In genomic region chr1:206816390-206817287, GRCh38 we compare ENCODE assay signal across 1 cellular context.
TF ChIP-seq lines count a peak whose summit lies in the region.

No MANE protein-coding gene starts in this region.

TF ChIP-seq in K562, 482 proteins besides CTCF, POLR2A, EP300 and RAD21 (continued from another document and continues in another):
- no peak for TF ChIP-seq ZNF277 (CRISPR knock-in tag; IDR thresholded peaks at IDR 0.05; ENCODE audit: borderline replicate concordance)
- TF ChIP-seq SREBF1 (IDR thresholded peaks at IDR 0.05; ENCODE audit: borderline replicate concordance, low read depth, low read length) = no peak
- no peak for TF ChIP-seq NFATC3 (IDR thresholded peaks at IDR 0.05)
- peak; percentile 67; the same call in 1 of the 2 replicates for TF ChIP-seq OTX1 (CRISPR knock-in tag; IDR thresholded peaks at IDR 0.05)
- no peak for TF ChIP-seq ZNF445 (CRISPR knock-in tag; IDR thresholded peaks at IDR 0.05; ENCODE audit: low read depth)
- TF ChIP-seq MBD2 (IDR thresholded peaks at IDR 0.05; ENCODE audit: borderline replicate concordance, low read depth) = no peak
- TF ChIP-seq, protein P1, sequence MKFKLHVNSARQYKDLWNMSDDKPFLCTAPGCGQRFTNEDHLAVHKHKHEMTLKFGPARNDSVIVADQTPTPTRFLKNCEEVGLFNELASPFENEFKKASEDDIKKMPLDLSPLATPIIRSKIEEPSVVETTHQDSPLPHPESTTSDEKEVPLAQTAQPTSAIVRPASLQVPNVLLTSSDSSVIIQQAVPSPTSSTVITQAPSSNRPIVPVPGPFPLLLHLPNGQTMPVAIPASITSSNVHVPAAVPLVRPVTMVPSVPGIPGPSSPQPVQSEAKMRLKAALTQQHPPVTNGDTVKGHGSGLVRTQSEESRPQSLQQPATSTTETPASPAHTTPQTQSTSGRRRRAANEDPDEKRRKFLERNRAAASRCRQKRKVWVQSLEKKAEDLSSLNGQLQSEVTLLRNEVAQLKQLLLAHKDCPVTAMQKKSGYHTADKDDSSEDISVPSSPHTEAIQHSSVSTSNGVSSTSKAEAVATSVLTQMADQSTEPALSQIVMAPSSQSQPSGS (CRISPR knock-in tag; IDR thresholded peaks at IDR 0.05) = no peak
- no peak for TF ChIP-seq ZNF551 (CRISPR knock-in tag; IDR thresholded peaks at IDR 0.05)
- TF ChIP-seq TGIF2 (CRISPR knock-in tag; IDR thresholded peaks at IDR 0.05) = no peak
- no peak for TF ChIP-seq SMC3 (conservative IDR thresholded peaks at IDR 0.05; ENCODE audit: insufficient read depth, low read depth, low read length)
- TF ChIP-seq POLR2H (tag; IDR thresholded peaks at IDR 0.05; ENCODE audit: low read depth) = peak; percentile 45; the same call in 1 of the 2 replicates
- TF ChIP-seq E2F3 (CRISPR knock-in tag; IDR thresholded peaks at IDR 0.05) = no peak
- no peak for TF ChIP-seq PHTF2 (CRISPR knock-in tag; IDR thresholded peaks at IDR 0.05)
- TF ChIP-seq THAP7 (CRISPR knock-in tag; IDR thresholded peaks at IDR 0.05) = no peak
- no peak; the same call in 1 of the 2 replicates for TF ChIP-seq GMEB1 (CRISPR knock-in tag; IDR thresholded peaks at IDR 0.05)
- no peak for TF ChIP-seq ATF1 (CRISPR knock-in tag; IDR thresholded peaks at IDR 0.05)
- TF ChIP-seq ATF1 (tag; IDR thresholded peaks at IDR 0.05) = peak; percentile 73
- TF ChIP-seq PHF21A (IDR thresholded peaks at IDR 0.05; ENCODE audit: borderline replicate concordance, low read depth) = no peak
- TF ChIP-seq SOX6 (IDR thresholded peaks at IDR 0.05) = peak; percentile 51; the same call in 1 of the 2 replicates
- no peak for TF ChIP-seq PRPF4 (IDR thresholded peaks at IDR 0.05; ENCODE audit: insufficient read depth, low read depth, low read length, poor library complexity, severe bottlenecking)
- TF ChIP-seq, protein P2, sequence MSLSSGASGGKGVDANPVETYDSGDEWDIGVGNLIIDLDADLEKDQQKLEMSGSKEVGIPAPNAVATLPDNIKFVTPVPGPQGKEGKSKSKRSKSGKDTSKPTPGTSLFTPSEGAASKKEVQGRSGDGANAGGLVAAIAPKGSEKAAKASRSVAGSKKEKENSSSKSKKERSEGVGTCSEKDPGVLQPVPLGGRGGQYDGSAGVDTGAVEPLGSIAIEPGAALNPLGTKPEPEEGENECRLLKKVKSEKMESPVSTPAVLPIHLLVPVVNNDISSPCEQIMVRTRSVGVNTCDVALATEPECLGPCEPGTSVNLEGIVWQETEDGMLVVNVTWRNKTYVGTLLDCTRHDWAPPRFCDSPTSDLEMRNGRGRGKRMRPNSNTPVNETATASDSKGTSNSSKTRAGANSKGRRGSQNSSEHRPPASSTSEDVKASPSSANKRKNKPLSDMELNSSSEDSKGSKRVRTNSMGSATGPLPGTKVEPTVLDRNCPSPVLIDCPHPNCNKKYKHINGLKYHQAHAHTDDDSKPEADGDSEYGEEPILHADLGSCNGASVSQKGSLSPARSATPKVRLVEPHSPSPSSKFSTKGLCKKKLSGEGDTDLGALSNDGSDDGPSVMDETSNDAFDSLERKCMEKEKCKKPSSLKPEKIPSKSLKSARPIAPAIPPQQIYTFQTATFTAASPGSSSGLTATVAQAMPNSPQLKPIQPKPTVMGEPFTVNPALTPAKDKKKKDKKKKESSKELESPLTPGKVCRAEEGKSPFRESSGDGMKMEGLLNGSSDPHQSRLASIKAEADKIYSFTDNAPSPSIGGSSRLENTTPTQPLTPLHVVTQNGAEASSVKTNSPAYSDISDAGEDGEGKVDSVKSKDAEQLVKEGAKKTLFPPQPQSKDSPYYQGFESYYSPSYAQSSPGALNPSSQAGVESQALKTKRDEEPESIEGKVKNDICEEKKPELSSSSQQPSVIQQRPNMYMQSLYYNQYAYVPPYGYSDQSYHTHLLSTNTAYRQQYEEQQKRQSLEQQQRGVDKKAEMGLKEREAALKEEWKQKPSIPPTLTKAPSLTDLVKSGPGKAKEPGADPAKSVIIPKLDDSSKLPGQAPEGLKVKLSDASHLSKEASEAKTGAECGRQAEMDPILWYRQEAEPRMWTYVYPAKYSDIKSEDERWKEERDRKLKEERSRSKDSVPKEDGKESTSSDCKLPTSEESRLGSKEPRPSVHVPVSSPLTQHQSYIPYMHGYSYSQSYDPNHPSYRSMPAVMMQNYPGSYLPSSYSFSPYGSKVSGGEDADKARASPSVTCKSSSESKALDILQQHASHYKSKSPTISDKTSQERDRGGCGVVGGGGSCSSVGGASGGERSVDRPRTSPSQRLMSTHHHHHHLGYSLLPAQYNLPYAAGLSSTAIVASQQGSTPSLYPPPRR (CRISPR knock-in tag; IDR thresholded peaks at IDR 0.05; ENCODE audit: borderline replicate concordance) = no peak
- no peak for TF ChIP-seq ZNF57 (CRISPR knock-in tag; IDR thresholded peaks at IDR 0.05)
- TF ChIP-seq, protein P3, sequence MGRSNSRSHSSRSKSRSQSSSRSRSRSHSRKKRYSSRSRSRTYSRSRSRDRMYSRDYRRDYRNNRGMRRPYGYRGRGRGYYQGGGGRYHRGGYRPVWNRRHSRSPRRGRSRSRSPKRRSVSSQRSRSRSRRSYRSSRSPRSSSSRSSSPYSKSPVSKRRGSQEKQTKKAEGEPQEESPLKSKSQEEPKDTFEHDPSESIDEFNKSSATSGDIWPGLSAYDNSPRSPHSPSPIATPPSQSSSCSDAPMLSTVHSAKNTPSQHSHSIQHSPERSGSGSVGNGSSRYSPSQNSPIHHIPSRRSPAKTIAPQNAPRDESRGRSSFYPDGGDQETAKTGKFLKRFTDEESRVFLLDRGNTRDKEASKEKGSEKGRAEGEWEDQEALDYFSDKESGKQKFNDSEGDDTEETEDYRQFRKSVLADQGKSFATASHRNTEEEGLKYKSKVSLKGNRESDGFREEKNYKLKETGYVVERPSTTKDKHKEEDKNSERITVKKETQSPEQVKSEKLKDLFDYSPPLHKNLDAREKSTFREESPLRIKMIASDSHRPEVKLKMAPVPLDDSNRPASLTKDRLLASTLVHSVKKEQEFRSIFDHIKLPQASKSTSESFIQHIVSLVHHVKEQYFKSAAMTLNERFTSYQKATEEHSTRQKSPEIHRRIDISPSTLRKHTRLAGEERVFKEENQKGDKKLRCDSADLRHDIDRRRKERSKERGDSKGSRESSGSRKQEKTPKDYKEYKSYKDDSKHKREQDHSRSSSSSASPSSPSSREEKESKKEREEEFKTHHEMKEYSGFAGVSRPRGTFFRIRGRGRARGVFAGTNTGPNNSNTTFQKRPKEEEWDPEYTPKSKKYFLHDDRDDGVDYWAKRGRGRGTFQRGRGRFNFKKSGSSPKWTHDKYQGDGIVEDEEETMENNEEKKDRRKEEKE (IDR thresholded peaks at IDR 0.05; ENCODE audit: borderline replicate concordance in 1 of 2, control insufficient read depth in 1 of 2, low read depth in 2 of 2, low read length in 1 of 2) = no peak
- no peak for TF ChIP-seq POLR3A (IDR thresholded peaks at IDR 0.05; ENCODE audit: borderline replicate concordance, extremely low read depth, insufficient read depth, insufficient read length)
- TF ChIP-seq ZNF444 (CRISPR knock-in tag; IDR thresholded peaks at IDR 0.05) = no peak
- TF ChIP-seq SMARCE1 (IDR thresholded peaks at IDR 0.05) = peak; percentile 84
- no peak for TF ChIP-seq NUFIP1 (IDR thresholded peaks at IDR 0.05; ENCODE audit: partially characterized antibody)
- TF ChIP-seq CHAMP1 (IDR thresholded peaks at IDR 0.05) = peak; percentile 28; the same call in 1 of the 2 replicates
- TF ChIP-seq GTF2F1 (IDR thresholded peaks at IDR 0.05; ENCODE audit: low read depth, low read length) = no peak
- no peak for TF ChIP-seq ZFX (CRISPR knock-in tag; IDR thresholded peaks at IDR 0.05)
- TF ChIP-seq DNMT1 (IDR thresholded peaks at IDR 0.05) = no peak
- TF ChIP-seq MECOM (CRISPR knock-in tag; IDR thresholded peaks at IDR 0.05) = no peak
- no peak for TF ChIP-seq ZNF175 (CRISPR knock-in tag; IDR thresholded peaks at IDR 0.05; ENCODE audit: low read depth)
- TF ChIP-seq ZNF232 (CRISPR knock-in tag; IDR thresholded peaks at IDR 0.05) = no peak
- TF ChIP-seq KAT2B (IDR thresholded peaks at IDR 0.05; ENCODE audit: low read depth, low read length) = no peak
- TF ChIP-seq, protein P4, sequence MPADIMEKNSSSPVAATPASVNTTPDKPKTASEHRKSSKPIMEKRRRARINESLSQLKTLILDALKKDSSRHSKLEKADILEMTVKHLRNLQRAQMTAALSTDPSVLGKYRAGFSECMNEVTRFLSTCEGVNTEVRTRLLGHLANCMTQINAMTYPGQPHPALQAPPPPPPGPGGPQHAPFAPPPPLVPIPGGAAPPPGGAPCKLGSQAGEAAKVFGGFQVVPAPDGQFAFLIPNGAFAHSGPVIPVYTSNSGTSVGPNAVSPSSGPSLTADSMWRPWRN (IDR thresholded peaks at IDR 0.05; ENCODE audit: low read depth) = 0 out of 2 replicates have a peak, but pooled peaks have one; percentile 21
- TF ChIP-seq ZNF212 (CRISPR knock-in tag; IDR thresholded peaks at IDR 0.05) = no peak
- TF ChIP-seq ZNF324 (CRISPR knock-in tag; IDR thresholded peaks at IDR 0.05) = no peak
- peak; percentile 37; the same call in 1 of the 2 replicates for TF ChIP-seq MAFK (IDR thresholded peaks at IDR 0.05; ENCODE audit: low read length)
- TF ChIP-seq POLR2AphosphoS5 (IDR thresholded peaks at IDR 0.05; ENCODE audit: control insufficient read depth, insufficient read depth, low read depth, low read length) = no peak
- peak in 1 of 2 experiments; percentile 4; a peak in 1 of 4 replicates for TF ChIP-seq KDM1A (IDR thresholded peaks at IDR 0.05)
- TF ChIP-seq BRD4 (IDR thresholded peaks at IDR 0.05) = no peak
- TF ChIP-seq, protein P5, sequence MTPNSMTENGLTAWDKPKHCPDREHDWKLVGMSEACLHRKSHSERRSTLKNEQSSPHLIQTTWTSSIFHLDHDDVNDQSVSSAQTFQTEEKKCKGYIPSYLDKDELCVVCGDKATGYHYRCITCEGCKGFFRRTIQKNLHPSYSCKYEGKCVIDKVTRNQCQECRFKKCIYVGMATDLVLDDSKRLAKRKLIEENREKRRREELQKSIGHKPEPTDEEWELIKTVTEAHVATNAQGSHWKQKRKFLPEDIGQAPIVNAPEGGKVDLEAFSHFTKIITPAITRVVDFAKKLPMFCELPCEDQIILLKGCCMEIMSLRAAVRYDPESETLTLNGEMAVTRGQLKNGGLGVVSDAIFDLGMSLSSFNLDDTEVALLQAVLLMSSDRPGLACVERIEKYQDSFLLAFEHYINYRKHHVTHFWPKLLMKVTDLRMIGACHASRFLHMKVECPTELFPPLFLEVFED (CRISPR knock-in tag; conservative IDR thresholded peaks at IDR 0.05) = no peak
- 0 out of 4 replicates have a peak, but pooled peaks of 1 of the 2 experiments have one; percentile 37 for TF ChIP-seq RCOR1 (IDR thresholded peaks at IDR 0.05; ENCODE audit: borderline replicate concordance in 1 of 2, low read depth in 2 of 2, low read length in 2 of 2)
- TF ChIP-seq, protein P6, sequence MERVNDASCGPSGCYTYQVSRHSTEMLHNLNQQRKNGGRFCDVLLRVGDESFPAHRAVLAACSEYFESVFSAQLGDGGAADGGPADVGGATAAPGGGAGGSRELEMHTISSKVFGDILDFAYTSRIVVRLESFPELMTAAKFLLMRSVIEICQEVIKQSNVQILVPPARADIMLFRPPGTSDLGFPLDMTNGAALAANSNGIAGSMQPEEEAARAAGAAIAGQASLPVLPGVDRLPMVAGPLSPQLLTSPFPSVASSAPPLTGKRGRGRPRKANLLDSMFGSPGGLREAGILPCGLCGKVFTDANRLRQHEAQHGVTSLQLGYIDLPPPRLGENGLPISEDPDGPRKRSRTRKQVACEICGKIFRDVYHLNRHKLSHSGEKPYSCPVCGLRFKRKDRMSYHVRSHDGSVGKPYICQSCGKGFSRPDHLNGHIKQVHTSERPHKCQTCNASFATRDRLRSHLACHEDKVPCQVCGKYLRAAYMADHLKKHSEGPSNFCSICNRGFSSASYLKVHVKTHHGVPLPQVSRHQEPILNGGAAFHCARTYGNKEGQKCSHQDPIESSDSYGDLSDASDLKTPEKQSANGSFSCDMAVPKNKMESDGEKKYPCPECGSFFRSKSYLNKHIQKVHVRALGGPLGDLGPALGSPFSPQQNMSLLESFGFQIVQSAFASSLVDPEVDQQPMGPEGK (CRISPR knock-in tag; IDR thresholded peaks at IDR 0.05; ENCODE audit: borderline replicate concordance) = no peak
- no peak for TF ChIP-seq ZNF143 (CRISPR knock-in tag; IDR thresholded peaks at IDR 0.05)
- TF ChIP-seq KHSRP (IDR thresholded peaks at IDR 0.05) = no peak; the same call in 1 of the 2 replicates
